27 cellular contexts compared by ENCODE assay signal in genomic region chr11:34284166-34284565, GRCh38.
DNase-seq lines count a peak whose midpoint lies in the region; TF ChIP-seq lines count a peak whose summit lies in the region.
"Had no signal": no experiment of that assay in that cellular context is flagged by ENCODE, and none has a peak within 500 bp of the region (broad histone marks: within the 10 kb centered on the region; RNA-seq: fewer than 3 reads in every experiment).

No MANE protein-coding gene starts in this region.

- no peak overlapping the region for H3K27ac ChIP-seq in BLaER1 treated with 17β-estradiol and CSF1 and Interleukin-3, amounts not matched to agents 10 nM and 100 nM
- H3K27ac ChIP-seq in WERI-Rb-1 = peak overlapping the region; percentile 59
- H3K27ac ChIP-seq: C4-2B, SK-N-MC had no signal

- DNase-seq in NCI-H146 (lab: John Stamatoyannopoulos, UW) = peak; percentile 57
- DNase-seq in WERI-Rb-1 = peak; percentile 42
- peak; percentile 26 for DNase-seq in mesenteric fat pad (ENCODE audit: low spot score)
- DNase-seq in SHP77 treated with DMSO at 0.1 percent for 48 hours (lab: John Stamatoyannopoulos, UW) = no peak
- DNase-seq in T-helper 9 cell = no peak
- DNase-seq in activated CD4-positive, CD25-positive, alpha-beta regulatory T cell treated with anti-CD3 and anti-CD28 coated beads, Interleukin-2, amount 50 U/mL, for 72 hours = no peak
- DNase-seq: AML-193; CD8-positive, alpha-beta memory T cell; DMS 273 treated with DMSO at 0.1 percent for 48 hours; DMS79; EL; GDM1; GOT3; HFFc6; Karpas-422; NCI-H1436; NCI-H1930; NCI-H2107; NCI-H524; NCI-H82; SIG-M5 had no signal

- H4K20me1 ChIP-seq in BLaER1 treated with 17β-estradiol and CSF1 and Interleukin-3, amounts not matched to agents 10 nM and 100 nM = peaks cover 0 to 11% (median 0%) of the 10 kb centered on the region in 11 experiments; a peak in 2 of 22 replicates

- TF ChIP-seq CTCF in WERI-Rb-1 (IDR thresholded peaks at IDR 0.05; ENCODE audit: low read depth, low read length) = no peak

- no peaks in the 10 kb centered on the region for H3K27me3 ChIP-seq in BLaER1 treated with 17β-estradiol and CSF1 and Interleukin-3, amounts not matched to agents 10 nM and 100 nM
- H3K27me3 ChIP-seq in WERI-Rb-1 (ENCODE audit: insufficient read depth, low read depth, severe bottlenecking) = no peaks in the 10 kb centered on the region

- no peaks in the 10 kb centered on the region for H3K36me3 ChIP-seq in BLaER1 treated with 17β-estradiol and CSF1 and Interleukin-3, amounts not matched to agents 10 nM and 100 nM
- peaks cover 3% of the 10 kb centered on the region; the same call in 1 of the 2 replicates for H3K36me3 ChIP-seq in WERI-Rb-1
- H3K36me3 ChIP-seq: HAP-1 had no signal

- no peak overlapping the region for H3K4me3 ChIP-seq in BLaER1 treated with 17β-estradiol and CSF1 and Interleukin-3, amounts not matched to agents 10 nM and 100 nM
- H3K4me3 ChIP-seq in WERI-Rb-1 (ENCODE audit: low read depth, low read length) = no peak overlapping the region
- H3K4me3 ChIP-seq: A549, GM12878, HAP-1, SK-N-MC had no signal

- H3K4me1 ChIP-seq in BLaER1 treated with 17β-estradiol and CSF1 and Interleukin-3, amounts not matched to agents 10 nM and 100 nM = peaks cover 0 to 13% (median 7%) of the 10 kb centered on the region in 10 experiments; a peak in 11 of 20 replicates
- H3K4me1 ChIP-seq: HAP-1 had no signal

- no peak overlapping the region for H3K9ac ChIP-seq in BLaER1 treated with 17β-estradiol and CSF1 and Interleukin-3, amounts not matched to agents 10 nM and 100 nM

- no peaks in the 10 kb centered on the region for H3K9me3 ChIP-seq in BLaER1 treated with 17β-estradiol and CSF1 and Interleukin-3, amounts not matched to agents 10 nM and 100 nM (replicated peaks in 1 of 11)
- H3K9me3 ChIP-seq in WERI-Rb-1 (ENCODE audit: severe bottlenecking) = no peaks in the 10 kb centered on the region
- H3K9me3 ChIP-seq: A549, HAP-1 had no signal

- peak overlapping the region in 7 of 11 experiments; percentile 12 to 50 (median 31); a peak in 9 of 22 replicates for H3K4me2 ChIP-seq in BLaER1 treated with 17β-estradiol and CSF1 and Interleukin-3, amounts not matched to agents 10 nM and 100 nM
- H3K4me2 ChIP-seq: A549 had no signal

Comparison
In these comparisons a context has a peak if more than half of its experiments do, and no peak if none do; other contexts are left out.
1. DNase-seq: peak in NCI-H146 (single experiment), WERI-Rb-1 (single experiment) and mesenteric fat pad (single experiment); none in SHP77 treated with DMSO at 0.1 percent for 48 hours (single experiment), T-helper 9 cell (single experiment) and activated CD4-positive, CD25-positive, alpha-beta regulatory T cell treated with anti-CD3 and anti-CD28 coated beads, Interleukin-2, amount 50 U/mL, for 72 hours (single experiment).